ENCODE assay signal across 10 cellular contexts in the genomic region with DNA sequence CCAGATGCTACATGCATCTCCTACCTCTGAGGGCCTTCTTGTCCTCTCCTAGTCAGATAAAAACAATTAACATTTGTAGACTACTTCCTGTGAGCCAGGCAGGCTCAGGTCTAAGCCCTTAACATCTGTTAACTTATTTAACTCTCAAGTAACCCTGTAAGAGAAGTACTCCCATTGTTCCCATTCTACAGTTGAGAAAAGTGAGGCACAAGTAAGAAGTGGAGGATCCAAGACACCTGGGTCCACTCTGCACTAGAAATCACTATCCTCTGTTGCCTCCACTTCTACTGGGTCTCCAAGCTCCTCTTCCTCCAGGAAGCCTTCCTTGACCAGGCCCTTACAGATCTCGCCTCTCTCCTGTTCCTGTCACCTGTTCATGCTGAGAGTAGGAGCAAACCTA. TPM values are rescaled to one million over a fixed set of nuclear protein-coding genes. Genes with fewer than 3 reads are reported as not detected.
A peak's percentile ranks its signal among the peaks of the same experiment; 100 is the strongest.
DNase-seq lines count a peak whose midpoint lies in the region; ATAC-seq and TF ChIP-seq lines count a peak whose summit lies in the region.
"Had no signal": no experiment of that assay in that cellular context is flagged by ENCODE, and none has a peak within 500 bp of the region (broad histone marks: within the 10 kb centered on the region; RNA-seq: fewer than 3 reads in every experiment).

No MANE protein-coding gene starts in this region.

- no peaks in the 10 kb centered on the region for H3K4me1 ChIP-seq in right cardiac atrium (ENCODE audit: control insufficient read depth, insufficient read depth, low read length)

- H3K9me3 ChIP-seq in KOPT-K1 (ENCODE audit: insufficient read depth, low read length, poor library complexity, severe bottlenecking): no peaks in the 10 kb centered on the region
- H3K9me3 ChIP-seq in right cardiac atrium (ENCODE audit: control insufficient read depth, low read length): no peaks in the 10 kb centered on the region

- H3K9me3 Mint-ChIP-seq in activated CD4-positive, alpha-beta T cell treated with anti-CD3 and anti-CD28 coated beads for 36 hours (ENCODE audit: low read depth): no peaks in the 10 kb centered on the region
- H3K9me3 Mint-ChIP-seq in chondrocyte (ENCODE audit: low read depth): no peaks in the 10 kb centered on the region
- H3K9me3 Mint-ChIP-seq in osteocyte (ENCODE audit: unreplicated experiment): no peaks in the 10 kb centered on the region

- peaks cover 22% of the 10 kb centered on the region for H3K27me3 Mint-ChIP-seq in activated CD4-positive, alpha-beta T cell treated with anti-CD3 and anti-CD28 coated beads for 36 hours
- H3K27me3 Mint-ChIP-seq in chondrocyte (ENCODE audit: low read depth): no peaks in the 10 kb centered on the region
- peaks cover 20% of the 10 kb centered on the region for H3K27me3 Mint-ChIP-seq in osteocyte (ENCODE audit: unreplicated experiment)

- TF ChIP-seq CTCF in chondrocyte (IDR thresholded peaks at IDR 0.05) (no peak), osteocyte (IDR thresholded peaks at IDR 0.05) (no peak), GM20000 (IDR thresholded peaks at IDR 0.05; ENCODE audit: extremely low read depth, missing control alignments) (no peak)

- H3K27me3 ChIP-seq in right cardiac atrium (ENCODE audit: control insufficient read depth, insufficient read depth): no peaks in the 10 kb centered on the region

- H3K27ac ChIP-seq in KOPT-K1 (ENCODE audit: low read depth, low read length, poor library complexity, severe bottlenecking) (peak overlapping the region; percentile 55), right cardiac atrium (ENCODE audit: low read length) (no peak overlapping the region)

- H3K4me3 ChIP-seq in right cardiac atrium (ENCODE audit: low read length): no peak overlapping the region
- H3K4me3 ChIP-seq: GM12878 had no signal

- CTCF ChIA-PET in activated CD4-positive, alpha-beta T cell treated with anti-CD3 and anti-CD28 coated beads for 36 hours (lab: Charles Lee): interaction anchor here (0.5 kb wide), 1 partner anchor 9 kb away, joined by 3 read pairs; no protein-coding TSS in a partner anchor

- peaks cover 9% of the 10 kb centered on the region; the same call in 1 of the 2 replicates for H3K36me3 ChIP-seq in KOPT-K1 (ENCODE audit: insufficient read depth, low read length)

- DNase-seq in activated CD4-positive, alpha-beta T cell treated with anti-CD3 and anti-CD28 coated beads for 36 hours: no peak
- DNase-seq in activated CD4-positive, alpha-beta T cell treated with anti-CD3 and anti-CD28 coated beads, Interleukin-2, amount 50 U/mL, for 4 hours: no peak
- DNase-seq in chondrocyte (ENCODE audit: low spot score) (no peak), osteocyte (ENCODE audit: extremely low spot score, unreplicated experiment) (no peak), GM20000 (ENCODE audit: low spot score) (no peak), right cardiac atrium (no peak)
- DNase-seq: NCI-H226 had no signal

- WGBS in right cardiac atrium: 97% methylated on average over 1 of the region's 1 CpG

- intact Hi-C loops in activated CD4-positive, alpha-beta T cell treated with anti-CD3 and anti-CD28 coated beads for 36 hours (cut with DNase I, micrococcal nuclease): no loop called here
- intact Hi-C loops in right cardiac atrium (cut with DNase I): no loop called here

- H3K4me3 Mint-ChIP-seq in activated CD4-positive, alpha-beta T cell treated with anti-CD3 and anti-CD28 coated beads for 36 hours: peak overlapping the region; percentile 49
- H3K4me3 Mint-ChIP-seq in chondrocyte (ENCODE audit: unreplicated experiment): peak overlapping the region; percentile 70
- H3K4me3 Mint-ChIP-seq in osteocyte (ENCODE audit: unreplicated experiment): peak overlapping the region; percentile 73

- H3K4me1 Mint-ChIP-seq in activated CD4-positive, alpha-beta T cell treated with anti-CD3 and anti-CD28 coated beads for 36 hours: peaks cover 18% of the 10 kb centered on the region
- H3K4me1 Mint-ChIP-seq in chondrocyte (ENCODE audit: low read depth) (peaks cover 14% of the 10 kb centered on the region), osteocyte (ENCODE audit: unreplicated experiment) (peaks cover 11% of the 10 kb centered on the region)

- no peak overlapping the region for H3K27ac Mint-ChIP-seq in activated CD4-positive, alpha-beta T cell treated with anti-CD3 and anti-CD28 coated beads for 36 hours
- peak overlapping the region; percentile 41 for H3K27ac Mint-ChIP-seq in chondrocyte (ENCODE audit: unreplicated experiment)
- no peak overlapping the region for H3K27ac Mint-ChIP-seq in osteocyte (ENCODE audit: unreplicated experiment)

- POLR2A ChIA-PET in activated CD4-positive, alpha-beta T cell treated with anti-CD3 and anti-CD28 coated beads for 36 hours (lab: Charles Lee): no interaction called here

- H3K36me3 Mint-ChIP-seq in activated CD4-positive, alpha-beta T cell treated with anti-CD3 and anti-CD28 coated beads for 36 hours (ENCODE audit: low read depth): peaks cover 5% of the 10 kb centered on the region
- peaks cover 3% of the 10 kb centered on the region for H3K36me3 Mint-ChIP-seq in chondrocyte (ENCODE audit: low read depth)
- peaks cover 3% of the 10 kb centered on the region for H3K36me3 Mint-ChIP-seq in osteocyte (ENCODE audit: unreplicated experiment)

- no peak for ATAC-seq in activated CD4-positive, alpha-beta T cell treated with anti-CD3 and anti-CD28 coated beads for 36 hours
- ATAC-seq in HG03097 (IDR thresholded peaks at IDR 0.05; ENCODE audit: low FRiP score, unreplicated experiment) (no peak), right cardiac atrium (no peak)

RNA-seq across cellular contexts. Expression of a gene that starts 9.7 kb away (rescaled TPM):
- 10 to 100 TPM in 1 of 2 experiments, 1 to 10 TPM in 1; 7.4 to 10.9 TPM for total RNA-seq in activated CD4-positive, alpha-beta T cell treated with anti-CD3 and anti-CD28 coated beads for 36 hours
- 23.2 to 26.1 TPM (median 24.8 TPM) in 3 replicates for total RNA-seq in chondrocyte
- 18.8 TPM in 2 replicates for total RNA-seq in osteocyte
- 10 to 100 TPM; 15.1 to 19.6 (median 16.3) TPM for total RNA-seq in right cardiac atrium
- 9.3 TPM for polyA plus RNA-seq in right cardiac atrium
